In genomic region chr9:136808075-136808780, GRCh38 we compare ENCODE assay signal across 9 cellular contexts. TPM values are rescaled to one million over a fixed set of nuclear protein-coding genes. Genes with fewer than 3 reads are reported as not detected.
A peak's percentile ranks its signal among the peaks of the same experiment; 100 is the strongest.
DNase-seq lines count a peak whose midpoint lies in the region; ATAC-seq and TF ChIP-seq lines count a peak whose summit lies in the region.
"Had no signal": no experiment of that assay in that cellular context is flagged by ENCODE, and none has a peak within 500 bp of the region (broad histone marks: within the 10 kb centered on the region; RNA-seq: fewer than 3 reads in every experiment).

No MANE protein-coding gene starts in this region.

- WGBS in gastroesophageal sphincter (ENCODE audit: low coverage in 1 of 2), 2 donors: 0% methylated on average over 1 of the region's 93 CpGs; no CpG with 5 or more reads in 1 of the 2 donors
- WGBS in ovary, 3 donors: 0 to 1% (median 0%) methylated on average over 47 to 93 of the region's 93 CpGs

- H3K4me1 ChIP-seq in gastroesophageal sphincter: peaks cover 0 to 57% (median 25%) of the 10 kb centered on the region in 3 donors
- H3K4me1 ChIP-seq in ovary (ENCODE audit: insufficient read depth): peaks cover 3% of the 10 kb centered on the region

- TF ChIP-seq CTCF in LNCaP clone FGC (IDR thresholded peaks at IDR 0.05; ENCODE audit: control insufficient read depth, extremely low read depth, insufficient read depth) (no peak), gastroesophageal sphincter (IDR thresholded peaks at IDR 0.05) (peak in 1 of 4 experiments; percentile 4), ovary (IDR thresholded peaks at IDR 0.05) (no peak)

- intact Hi-C loops in ovary (cut with DNase I): no loop called here

- H3K27me3 ChIP-seq in gastroesophageal sphincter (no peaks in the 10 kb centered on the region), ovary (no peaks in the 10 kb centered on the region)

- ATAC-seq in GM21717 (IDR thresholded peaks at IDR 0.05; ENCODE audit: unreplicated experiment) (peak; percentile 18), gastroesophageal sphincter (peak; percentile 32)

- no peak for TF ChIP-seq EP300 in gastroesophageal sphincter (IDR thresholded peaks at IDR 0.05)
- TF ChIP-seq EP300 in ovary (IDR thresholded peaks at IDR 0.05): no peak

- TF ChIP-seq POLR2A in gastroesophageal sphincter (IDR thresholded peaks at IDR 0.05): no peak
- TF ChIP-seq POLR2A in ovary (IDR thresholded peaks at IDR 0.05): no peak

- H3K27ac ChIP-seq in gastroesophageal sphincter (peak overlapping the region; percentile 47 to 94 (median 86)), ovary (peak overlapping the region; percentile 16 to 76)

- H3K4me3 ChIP-seq in LNCaP clone FGC (ENCODE audit: low read depth, low read length) (peak overlapping the region; percentile 81), gastroesophageal sphincter (peak overlapping the region; percentile 97 to 99), ovary (peak overlapping the region; percentile 94)

- H3K36me3 ChIP-seq in gastroesophageal sphincter (peaks cover 0 to 40% of the 10 kb centered on the region in 2 donors), ovary (no peaks in the 10 kb centered on the region)

- H3K9me3 ChIP-seq in gastroesophageal sphincter: no peaks in the 10 kb centered on the region
- H3K9me3 ChIP-seq in ovary: no peaks in the 10 kb centered on the region

- DNase-seq in D341Med (ENCODE audit: low spot score) (peak; percentile 76), LNCaP clone FGC (ENCODE audit: low read depth) (no peak), activated T-helper 1 cell treated with Interleukin-2 at 50 U/mL for 16 hours (ENCODE audit: low read depth) (peak; percentile 23), ovary (peak in 3 of 5 donors; percentile 53 to 74 (median 70)), NCI-H524 treated with DMSO at 0.1 percent for 48 hours (lab: John Stamatoyannopoulos, UW) (no peak), COLO829 (ENCODE audit: low spot score) (no peak)

RNA-seq across cellular contexts. Expression of gene RABL6, which starts 0.5 kb away (rescaled TPM):
- total RNA-seq in gastroesophageal sphincter (100 to 1,000 TPM in 1 of 4 donors, 10 to 100 TPM in 3; 54.8 to 109 (median 71.2) TPM), ovary (10 to 100 TPM; 25.2 to 65.4 (median 56.2) TPM)
- polyA plus RNA-seq in ovary: 10 to 100 TPM; 22.6 to 37.5 TPM

RNA-seq across cellular contexts. Expression of gene CCDC183, which starts 12.1 kb away (rescaled TPM):
- 1 to 10 TPM in 3 of 4 donors, not detected in 1; 1.4 to 3.4 (median 2.0) TPM for total RNA-seq in gastroesophageal sphincter
- total RNA-seq in ovary: 10 to 100 TPM in 1 of 7 donors, 1 to 10 TPM in 6; 1.2 to 11.8 (median 6.6) TPM
- polyA plus RNA-seq in ovary: 1 to 10 TPM in 1 of 2 donors, under 1 TPM in 1; 0.47 to 3.1 TPM
- total RNA-seq: RPMI7951 had no signal

RNA-seq across cellular contexts. Expression of gene TMEM141, which starts 17.1 kb away (rescaled TPM):
- total RNA-seq in gastroesophageal sphincter: 10 to 100 TPM; 33.0 to 51.5 (median 40.4) TPM
- total RNA-seq in ovary: 100 to 1,000 TPM in 1 of 7 donors, 10 to 100 TPM in 6; 43.1 to 115 (median 64.8) TPM
- 10 to 100 TPM; 23.4 to 64.9 TPM for polyA plus RNA-seq in ovary

RNA-seq across cellular contexts. Expression of gene AJM1, which starts 34.0 kb away (rescaled TPM):
- total RNA-seq in gastroesophageal sphincter: 10 to 100 TPM in 1 of 4 donors, 1 to 10 TPM in 3; 2.5 to 10.9 (median 5.7) TPM
- total RNA-seq in ovary: 1 to 10 TPM in 5 of 7 donors, under 1 TPM in 2; 0.48 to 2.4 (median 1.4) TPM
- polyA plus RNA-seq in ovary: under 1 TPM in 1 of 2 donors, not detected in 1; 0.93 TPM

RNA-seq across cellular contexts. Expression of gene PHPT1, which starts 41.0 kb away (rescaled TPM):
- total RNA-seq in gastroesophageal sphincter (10 to 100 TPM; 33.7 to 63.5 (median 43.7) TPM), ovary (100 to 1,000 TPM in 2 of 7 donors, 10 to 100 TPM in 5; 39.2 to 132 (median 86.9) TPM)
- polyA plus RNA-seq in ovary: 10 to 100 TPM; 18.1 to 57.6 TPM

Comparison
In these comparisons a context has a peak if more than half of its experiments do, and no peak if none do; other contexts are left out.
1. DNase-seq: peak in D341Med (single experiment), activated T-helper 1 cell treated with Interleukin-2 at 50 U/mL for 16 hours (single experiment) and ovary (3 of 5); none in LNCaP clone FGC (single experiment), NCI-H524 treated with DMSO at 0.1 percent for 48 hours (single experiment) and COLO829 (single experiment).
2. Peak in every context shown above with its lines, with median percentiles within 50 percentile points of each other: H3K4me3 ChIP-seq.